ENCODE assay signal across 7 cellular contexts in the genomic region with DNA sequence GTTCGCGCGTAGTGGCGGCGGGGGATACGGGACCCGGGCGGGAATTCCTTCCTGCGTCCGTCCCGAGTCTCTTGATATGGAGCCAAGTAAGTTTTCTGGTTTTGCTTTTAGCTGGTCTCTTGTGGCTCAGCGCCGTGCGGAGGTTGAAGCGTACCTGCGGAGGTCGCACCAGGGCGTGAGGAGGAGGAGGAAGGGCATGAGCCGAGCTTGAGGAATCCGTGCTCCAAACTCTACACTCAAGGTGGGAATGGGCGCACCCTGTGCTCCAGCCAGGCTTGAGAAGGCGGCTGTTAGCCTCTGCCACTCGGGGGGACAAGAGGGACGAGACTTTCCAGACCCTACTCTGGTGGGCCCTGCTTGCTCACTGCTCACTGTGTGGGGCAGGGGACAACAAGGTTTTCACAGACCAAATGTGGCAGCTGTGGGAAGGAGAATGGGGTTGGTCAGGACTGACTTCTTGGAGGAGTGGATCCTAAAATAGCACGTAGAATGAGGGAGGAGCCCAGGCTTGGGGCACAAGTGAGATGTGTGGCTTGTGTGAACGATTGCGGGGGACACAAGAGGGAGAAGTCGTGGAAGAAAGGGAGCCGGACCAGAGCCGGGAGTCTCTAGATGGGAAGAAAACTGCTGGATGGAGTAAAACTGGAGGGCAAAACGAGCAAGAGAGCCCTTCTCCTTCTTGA. TPM values are rescaled to one million over a fixed set of nuclear protein-coding genes. Genes with fewer than 3 reads are reported as not detected.
A peak's percentile ranks its signal among the peaks of the same experiment; 100 is the strongest.
DNase-seq lines count a peak whose midpoint lies in the region; ATAC-seq, FAIRE-seq and TF ChIP-seq lines count a peak whose summit lies in the region.

No MANE protein-coding gene starts in this region.

- no peak for TF ChIP-seq EP300 in SK-N-SH (IDR thresholded peaks at IDR 0.05; ENCODE audit: borderline replicate concordance in 1 of 2, low read depth in 1 of 2, low read length in 1 of 2)

- H3K4me2 ChIP-seq in SK-N-SH (peak overlapping the region; percentile 83), skeletal muscle satellite cell (ENCODE audit: low read length) (peak overlapping the region; percentile 84)

- H3K27me3 ChIP-seq in SK-N-SH (ENCODE audit: insufficient read depth), result no peaks in the 10 kb centered on the region
- no peaks in the 10 kb centered on the region for H3K27me3 ChIP-seq in skeletal muscle satellite cell (ENCODE audit: control insufficient read depth, insufficient read depth, low read length)

- DNase-seq in SK-N-SH, result no peak
- peak; percentile 40 for DNase-seq in fibroblast of peridontal ligament (ENCODE audit: extremely low read depth)
- DNase-seq in D721Med (ENCODE audit: insufficient read length, low spot score), result no peak

- ATAC-seq in GM19351 (IDR thresholded peaks at IDR 0.05; ENCODE audit: unreplicated experiment) (no peak), GM21786 (IDR thresholded peaks at IDR 0.05; ENCODE audit: unreplicated experiment) (no peak)

- CTCF ChIA-PET in HEK293 (lab: Yijun Ruan, JAX) (interaction anchor here (0.7 to 34.8 kb wide), 9 partner anchors 8 to 213 kb away, joined by 3 to 794 read pairs (median 4); no protein-coding TSS in a partner anchor), SK-N-SH (lab: Yijun Ruan, JAX) (interaction anchor here (0.6 to 24.8 kb wide), 11 partner anchors 11 to 79 kb away, joined by 3 to 949 read pairs (median 5); a partner anchor contains a TSS)

- 5% methylated on average over 31 of the region's 31 CpGs for WGBS in SK-N-SH (ENCODE audit: low lambda C conversion rate)

- TF ChIP-seq RAD21 in SK-N-SH (IDR thresholded peaks at IDR 0.05; ENCODE audit: low read length), result no peak

- H3K4me1 ChIP-seq in HEK293 (ENCODE audit: control insufficient read depth, insufficient read depth, low read length) (0 out of 2 replicates have a peak, but pooled peaks cover 7% of the 10 kb centered on the region), SK-N-SH (ENCODE audit: control insufficient read depth in 1 of 2, insufficient read depth in 2 of 2, low read depth in 1 of 2, low read length in 1 of 2) (peaks cover 10 to 24% of the 10 kb centered on the region in 2 experiments; a peak in 1 of 4 replicates), skeletal muscle satellite cell (ENCODE audit: control insufficient read depth, insufficient read depth, low read length) (peaks cover 57% of the 10 kb centered on the region)

- H3K9me2 ChIP-seq in SK-N-SH, result no peaks in the 10 kb centered on the region

- TF ChIP-seq CTCF in HEK293 (tag by site-specific recombination; IDR thresholded peaks at IDR 0.05), result no peak
- TF ChIP-seq CTCF in SK-N-SH (IDR thresholded peaks at IDR 0.05), result no peak
- no peak for TF ChIP-seq CTCF in D721Med (IDR thresholded peaks at IDR 0.05; ENCODE audit: insufficient read depth, missing control alignments)

- H3K9me3 ChIP-seq in HEK293 (ENCODE audit: control insufficient read depth, insufficient read depth, low read depth, low read length) (no peaks in the 10 kb centered on the region), SK-N-SH (no peaks in the 10 kb centered on the region), skeletal muscle satellite cell (replicated peaks; ENCODE audit: low read length) (no peaks in the 10 kb centered on the region)

- H3K36me3 ChIP-seq in HEK293 (ENCODE audit: control insufficient read depth in 2 of 2, insufficient read depth in 1 of 2, low read length in 2 of 2) (peaks cover 3 to 34% of the 10 kb centered on the region in 2 experiments; a peak in 2 of 3 replicates), SK-N-SH (replicated peaks in 1 of 2; ENCODE audit: control insufficient read depth in 1 of 2, insufficient read depth in 2 of 2, low read length in 1 of 2) (peaks cover 0 to 16% of the 10 kb centered on the region in 2 experiments), skeletal muscle satellite cell (ENCODE audit: insufficient read depth, low read length) (peaks cover 30% of the 10 kb centered on the region)

- FAIRE-seq in D721Med (lab: Jason Lieb, UNC), result no peak

- H3F3A ChIP-seq in SK-N-SH (replicated peaks; ENCODE audit: insufficient read depth), result peaks cover 3% of the 10 kb centered on the region

- H3K4me3 ChIP-seq in HEK293 (ENCODE audit: low read depth, low read length) (peak overlapping the region; percentile 87), SK-N-SH (ENCODE audit: low read depth in 2 of 2, low read length in 1 of 2) (peak overlapping the region; percentile 82 to 90), skeletal muscle satellite cell (ENCODE audit: low read length) (peak overlapping the region; percentile 81)

- POLR2A ChIA-PET in HEK293 (lab: Yijun Ruan, JAX) (interaction anchor here (0.8 to 2.5 kb wide), 11 partner anchors 12 to 64 kb away, joined by 3 to 24 read pairs (median 5); a partner anchor contains a TSS), SK-N-SH (lab: Yijun Ruan, JAX) (interaction anchor here (1.0 to 1.5 kb wide), 5 partner anchors 11 to 45 kb away, joined by 3 to 10 read pairs (median 5); no protein-coding TSS in a partner anchor)

- H2AFZ ChIP-seq in SK-N-SH (ENCODE audit: low read depth), result no peak overlapping the region; the same call in 1 of the 2 replicates

- H3K79me2 ChIP-seq in SK-N-SH (ENCODE audit: insufficient read depth), result peaks cover 54% of the 10 kb centered on the region

- H3K9ac ChIP-seq in SK-N-SH (peak overlapping the region; percentile 92), skeletal muscle satellite cell (ENCODE audit: low read depth, low read length) (peak overlapping the region; percentile 94)

- H3K27ac ChIP-seq in HEK293 (ENCODE audit: extremely low read depth, low read depth, low read length), result peak overlapping the region; percentile 92
- H3K27ac ChIP-seq in SK-N-SH (ENCODE audit: low read depth in 2 of 2, low read length in 1 of 2), result peak overlapping the region; percentile 87 to 94; a peak in 3 of 4 replicates

- peaks cover 49% of the 10 kb centered on the region for H4K20me1 ChIP-seq in SK-N-SH (ENCODE audit: insufficient read depth)

TF ChIP-seq in HEK293, 187 proteins besides CTCF, POLR2A, EP300 and RAD21 (continues in another document):
- TF ChIP-seq ZNF169 (tag by site-specific recombination; IDR thresholded peaks at IDR 0.05), result no peak
- TF ChIP-seq, protein P1, sequence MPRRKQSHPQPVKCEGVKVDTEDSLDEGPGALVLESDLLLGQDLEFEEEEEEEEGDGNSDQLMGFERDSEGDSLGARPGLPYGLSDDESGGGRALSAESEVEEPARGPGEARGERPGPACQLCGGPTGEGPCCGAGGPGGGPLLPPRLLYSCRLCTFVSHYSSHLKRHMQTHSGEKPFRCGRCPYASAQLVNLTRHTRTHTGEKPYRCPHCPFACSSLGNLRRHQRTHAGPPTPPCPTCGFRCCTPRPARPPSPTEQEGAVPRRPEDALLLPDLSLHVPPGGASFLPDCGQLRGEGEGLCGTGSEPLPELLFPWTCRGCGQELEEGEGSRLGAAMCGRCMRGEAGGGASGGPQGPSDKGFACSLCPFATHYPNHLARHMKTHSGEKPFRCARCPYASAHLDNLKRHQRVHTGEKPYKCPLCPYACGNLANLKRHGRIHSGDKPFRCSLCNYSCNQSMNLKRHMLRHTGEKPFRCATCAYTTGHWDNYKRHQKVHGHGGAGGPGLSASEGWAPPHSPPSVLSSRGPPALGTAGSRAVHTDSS (tag by site-specific recombination; IDR thresholded peaks at IDR 0.05), result peak; percentile 34; the same call in 1 of the 2 replicates

TF ChIP-seq in SK-N-SH, 30 proteins besides CTCF, POLR2A, EP300 and RAD21 (continues in another document):
- TF ChIP-seq GATA2 (CRISPR knock-in tag; IDR thresholded peaks at IDR 0.05), result no peak
- no peak for TF ChIP-seq ELF1 (IDR thresholded peaks at IDR 0.05)
- no peak for TF ChIP-seq NFIC (IDR thresholded peaks at IDR 0.05; ENCODE audit: borderline replicate concordance)
- TF ChIP-seq TEAD4 (IDR thresholded peaks at IDR 0.05; ENCODE audit: borderline replicate concordance, insufficient read depth), result no peak
- no peak for TF ChIP-seq CHD2 (IDR thresholded peaks at IDR 0.05; ENCODE audit: low read length, partially characterized antibody)
- TF ChIP-seq, protein P2, sequence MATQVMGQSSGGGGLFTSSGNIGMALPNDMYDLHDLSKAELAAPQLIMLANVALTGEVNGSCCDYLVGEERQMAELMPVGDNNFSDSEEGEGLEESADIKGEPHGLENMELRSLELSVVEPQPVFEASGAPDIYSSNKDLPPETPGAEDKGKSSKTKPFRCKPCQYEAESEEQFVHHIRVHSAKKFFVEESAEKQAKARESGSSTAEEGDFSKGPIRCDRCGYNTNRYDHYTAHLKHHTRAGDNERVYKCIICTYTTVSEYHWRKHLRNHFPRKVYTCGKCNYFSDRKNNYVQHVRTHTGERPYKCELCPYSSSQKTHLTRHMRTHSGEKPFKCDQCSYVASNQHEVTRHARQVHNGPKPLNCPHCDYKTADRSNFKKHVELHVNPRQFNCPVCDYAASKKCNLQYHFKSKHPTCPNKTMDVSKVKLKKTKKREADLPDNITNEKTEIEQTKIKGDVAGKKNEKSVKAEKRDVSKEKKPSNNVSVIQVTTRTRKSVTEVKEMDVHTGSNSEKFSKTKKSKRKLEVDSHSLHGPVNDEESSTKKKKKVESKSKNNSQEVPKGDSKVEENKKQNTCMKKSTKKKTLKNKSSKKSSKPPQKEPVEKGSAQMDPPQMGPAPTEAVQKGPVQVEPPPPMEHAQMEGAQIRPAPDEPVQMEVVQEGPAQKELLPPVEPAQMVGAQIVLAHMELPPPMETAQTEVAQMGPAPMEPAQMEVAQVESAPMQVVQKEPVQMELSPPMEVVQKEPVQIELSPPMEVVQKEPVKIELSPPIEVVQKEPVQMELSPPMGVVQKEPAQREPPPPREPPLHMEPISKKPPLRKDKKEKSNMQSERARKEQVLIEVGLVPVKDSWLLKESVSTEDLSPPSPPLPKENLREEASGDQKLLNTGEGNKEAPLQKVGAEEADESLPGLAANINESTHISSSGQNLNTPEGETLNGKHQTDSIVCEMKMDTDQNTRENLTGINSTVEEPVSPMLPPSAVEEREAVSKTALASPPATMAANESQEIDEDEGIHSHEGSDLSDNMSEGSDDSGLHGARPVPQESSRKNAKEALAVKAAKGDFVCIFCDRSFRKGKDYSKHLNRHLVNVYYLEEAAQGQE (IDR thresholded peaks at IDR 0.05; ENCODE audit: low read depth, low read length), result no peak
- TF ChIP-seq SMC3 (IDR thresholded peaks at IDR 0.05; ENCODE audit: low read depth, low read length), result no peak

RNA-seq across cellular contexts. Expression of a gene that starts 0.6 kb away (rescaled TPM):
- 160 and 170 TPM in 2 replicates for polyA plus RNA-seq in SK-N-SH (2012; rRNA removed)
- polyA plus RNA-seq in SK-N-SH (2012; cell fraction: cytosol; rRNA removed), result 109 and 133 TPM in 2 replicates
- 170 and 184 TPM in 2 replicates for polyA plus RNA-seq in SK-N-SH (2012; cell fraction: nucleus; rRNA removed)
- 45.9 and 56.3 TPM in 2 replicates for total RNA-seq in skeletal muscle satellite cell (2012; rRNA removed)

RNA-seq across cellular contexts. Expression of a gene that starts 9.1 kb away (rescaled TPM):
- polyA plus RNA-seq in SK-N-SH (2012; rRNA removed), result not detected in 2 replicates
- 0.04 TPM in 1 of 2 replicates, not detected in the other for polyA plus RNA-seq in SK-N-SH (2012; cell fraction: cytosol; rRNA removed)
- 0.06 TPM in 1 of 2 replicates, not detected in the other for polyA plus RNA-seq in SK-N-SH (2012; cell fraction: nucleus; rRNA removed)
- not detected in 2 replicates for total RNA-seq in skeletal muscle satellite cell (2012; rRNA removed)

RNA-seq across cellular contexts. Expression of a gene that starts 19.1 kb away (rescaled TPM):
- 75.2 and 120 TPM in 2 replicates for polyA plus RNA-seq in SK-N-SH (2012; rRNA removed)
- polyA plus RNA-seq in SK-N-SH (2012; cell fraction: cytosol; rRNA removed), result 17.7 and 20.0 TPM in 2 replicates
- 429 and 610 TPM in 2 replicates for polyA plus RNA-seq in SK-N-SH (2012; cell fraction: nucleus; rRNA removed)
- 1.1 and 1.5 TPM in 2 replicates for total RNA-seq in skeletal muscle satellite cell (2012; rRNA removed)
